ENCODE assay signal across 19 cellular contexts in the genomic region with DNA sequence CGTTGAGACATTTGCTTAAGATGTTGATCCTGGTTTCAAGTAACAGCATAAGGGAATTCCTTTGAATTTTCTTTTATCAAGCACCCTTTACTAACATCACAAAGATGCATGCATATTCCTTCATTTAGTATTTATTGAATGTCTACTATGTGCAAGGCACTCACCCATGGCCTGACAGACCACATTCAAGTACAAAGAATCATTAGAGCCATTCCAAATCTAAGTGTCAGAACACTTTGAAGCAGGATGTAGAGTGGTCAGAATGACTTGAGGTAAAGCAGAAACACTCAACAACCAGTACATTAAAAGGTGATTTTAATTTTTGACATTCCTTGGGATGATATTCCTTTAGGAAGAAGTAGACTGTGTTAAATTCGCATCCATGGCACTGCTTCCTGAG. TPM values are rescaled to one million over a fixed set of nuclear protein-coding genes. Genes with fewer than 3 reads are reported as not detected.
A peak's percentile ranks its signal among the peaks of the same experiment; 100 is the strongest.
DNase-seq lines count a peak whose midpoint lies in the region; ATAC-seq, FAIRE-seq and TF ChIP-seq lines count a peak whose summit lies in the region.
"Had no signal": no experiment of that assay in that cellular context is flagged by ENCODE, and none has a peak within 500 bp of the region (broad histone marks: within the 10 kb centered on the region; RNA-seq: fewer than 3 reads in every experiment).

No MANE protein-coding gene starts in this region.

- no peak overlapping the region for H3K14ac ChIP-seq in H9 (ENCODE audit: insufficient read depth, low read length)

- no peak overlapping the region for H2BK20ac ChIP-seq in H9 (ENCODE audit: low read depth, low read length, poor library complexity, severe bottlenecking)

- no peak overlapping the region for H3K23ac ChIP-seq in H9 (ENCODE audit: insufficient read length, low read depth, low read length)

- TF ChIP-seq CTCF in A549 (IDR thresholded peaks at IDR 0.05) (no peak), H9 (conservative IDR thresholded peaks at IDR 0.05) (no peak), neutrophil (IDR thresholded peaks at IDR 0.05) (no peak), esophagus muscularis mucosa (IDR thresholded peaks at IDR 0.05) (no peak)
- TF ChIP-seq CTCF in CD4-positive, alpha-beta T cell (IDR thresholded peaks at IDR 0.05), result no peak

- no peak overlapping the region for H3K56ac ChIP-seq in H9 (ENCODE audit: insufficient read length, low read depth, low read length)

- no peak overlapping the region for H3K27ac ChIP-seq in A549
- H3K27ac ChIP-seq in CD4-positive, alpha-beta T cell (ENCODE audit: low read depth, low read length), result no peak overlapping the region
- H3K27ac ChIP-seq in H9 (ENCODE audit: insufficient read length, low read depth, low read length), result no peak overlapping the region
- peak overlapping the region; percentile 9 for H3K27ac ChIP-seq in neutrophil
- H3K27ac ChIP-seq in esophagus muscularis mucosa (replicated peaks in 1 of 4), result no peak overlapping the region
- H3K27ac ChIP-seq: BLaER1, GM23248, KMS-11 had no signal

- no peaks in the 10 kb centered on the region for H4K20me1 ChIP-seq in H9 (ENCODE audit: control insufficient read depth, insufficient read depth, insufficient read length)
- H4K20me1 ChIP-seq: BLaER1 had no signal

- no peaks in the 10 kb centered on the region for H3K23me2 ChIP-seq in H9 (ENCODE audit: insufficient read length, low read depth, low read length, poor library complexity, severe bottlenecking)

- H3K79me1 ChIP-seq in H9 (ENCODE audit: insufficient read depth, low read depth, low read length, poor library complexity, severe bottlenecking), result no peaks in the 10 kb centered on the region

- peak overlapping the region; percentile 27 for H3K27ac Mint-ChIP-seq in CD4-positive, alpha-beta T cell
- 0 out of 7 replicates have a peak overlapping the region, but pooled peaks of 2 of the 3 experiments have one; percentile 12 to 24 for H3K27ac Mint-ChIP-seq in H9

- H2BK120ac ChIP-seq in H9 (ENCODE audit: low read depth, low read length, poor library complexity, severe bottlenecking), result no peak overlapping the region

- H3K18ac ChIP-seq in H9 (ENCODE audit: insufficient read length, low read depth, low read length), result no peak overlapping the region

- H3K4me2 ChIP-seq in A549 (no peak overlapping the region), H9 (ENCODE audit: insufficient read depth, insufficient read length, low read length) (no peak overlapping the region)
- H3K4me2 ChIP-seq: BLaER1, KMS-11 had no signal

- CTCF ChIA-PET in A549 (lab: Yijun Ruan, JAX), result interaction anchor here (0.8 kb wide), 1 partner anchor 36 kb away, joined by 3 read pairs; no protein-coding TSS in a partner anchor
- CTCF ChIA-PET in CD4-positive, alpha-beta T cell (lab: Charles Lee), result no interaction called here

- H4K5ac ChIP-seq in H9 (ENCODE audit: insufficient read length, low read depth, low read length), result no peak overlapping the region

- H3K36me3 ChIP-seq in neutrophil, result peaks cover 48% of the 10 kb centered on the region
- H3K36me3 ChIP-seq in esophagus muscularis mucosa, result peaks cover 25 to 39% (median 30%) of the 10 kb centered on the region in 4 donors

- peaks cover 23% of the 10 kb centered on the region for H3K4me1 Mint-ChIP-seq in CD4-positive, alpha-beta T cell (ENCODE audit: low read depth)
- H3K4me1 Mint-ChIP-seq in H9, result peaks cover 2 to 5% of the 10 kb centered on the region in 2 experiments; a peak in 2 of 4 replicates

- H2AK5ac ChIP-seq in H9 (ENCODE audit: insufficient read length, low read length), result no peak overlapping the region

- H3K9ac ChIP-seq in H9 (ENCODE audit: extremely low read depth, insufficient read length, low read length), result no peak overlapping the region
- H3K9ac ChIP-seq: BLaER1, GM23248, KMS-11 had no signal

- H4K91ac ChIP-seq in H9 (ENCODE audit: insufficient read length, low read depth, low read length), result no peak overlapping the region

- H3K4ac ChIP-seq in H9 (ENCODE audit: low read depth, low read length), result no peak overlapping the region

- no peak overlapping the region for H3T11ph ChIP-seq in H9 (ENCODE audit: low read length)

- no peak overlapping the region for H2BK15ac ChIP-seq in H9 (ENCODE audit: low read depth, low read length)

- TF ChIP-seq EP300 in A549 (IDR thresholded peaks at IDR 0.05), result no peak
- TF ChIP-seq EP300 in esophagus muscularis mucosa (IDR thresholded peaks at IDR 0.05), result no peak

- TF ChIP-seq RAD21 in A549 (conservative IDR thresholded peaks at IDR 0.05 in 1 of 2, IDR thresholded peaks at IDR 0.05 in 1 of 2), result no peak

- no peaks in the 10 kb centered on the region for H3K9me3 ChIP-seq in A549
- H3K9me3 ChIP-seq in CD4-positive, alpha-beta T cell (ENCODE audit: control insufficient read depth, low read length), result no peaks in the 10 kb centered on the region
- H3K9me3 ChIP-seq in H9 (ENCODE audit: control insufficient read depth, low read depth, low read length), result no peaks in the 10 kb centered on the region
- no peaks in the 10 kb centered on the region for H3K9me3 ChIP-seq in neutrophil
- H3K9me3 ChIP-seq in esophagus muscularis mucosa, result no peaks in the 10 kb centered on the region
- H3K9me3 ChIP-seq: BLaER1 had no signal

- no peak for DNase-seq in A549 (ENCODE audit: low read depth in 1 of 2, low spot score in 1 of 2)
- no peak for DNase-seq in CD4-positive, alpha-beta T cell
- no peak for DNase-seq in H9
- no peak for DNase-seq in esophagus muscularis mucosa (ENCODE audit: extremely low spot score)
- DNase-seq: Calu3; CD8-positive, alpha-beta T cell; DMS79 treated with DMSO at 0.1 percent for 48 hours; EL; GM23248; H7 had no signal

- POLR2A ChIA-PET in A549 (lab: Yijun Ruan, JAX), result no interaction called here
- POLR2A ChIA-PET in CD4-positive, alpha-beta T cell (lab: Charles Lee), result interaction anchor here (0.6 to 1.0 kb wide), 2 partner anchors 10 to 15 kb away, joined by 3 read pairs; no protein-coding TSS in a partner anchor

- intact Hi-C loops in CD4-positive, alpha-beta T cell (cut with DNase I, micrococcal nuclease), result no loop called here
- intact Hi-C loops in esophagus muscularis mucosa (cut with DNase I), result no loop called here

- H3K79me2 ChIP-seq in H9 (ENCODE audit: insufficient read depth, low read length), result no peaks in the 10 kb centered on the region

- no peaks in the 10 kb centered on the region for H3K9me3 Mint-ChIP-seq in CD4-positive, alpha-beta T cell
- no peaks in the 10 kb centered on the region for H3K9me3 Mint-ChIP-seq in H9
- H3K9me3 Mint-ChIP-seq: CD14-positive monocyte; CD8-positive, alpha-beta T cell had no signal

- H2BK12ac ChIP-seq in H9 (ENCODE audit: insufficient read length, low read depth, low read length), result no peak overlapping the region

- ATAC-seq in A549, result no peak
- no peak for ATAC-seq in CD4-positive, alpha-beta T cell (ENCODE audit: poor library complexity)
- no peak for ATAC-seq in HG03159 (IDR thresholded peaks at IDR 0.05; ENCODE audit: unreplicated experiment)
- ATAC-seq in GM19397 (IDR thresholded peaks at IDR 0.05; ENCODE audit: unreplicated experiment), result no peak
- ATAC-seq: CD8-positive, alpha-beta T cell; GM12878 had no signal

- peak; percentile 49 for FAIRE-seq in A549 (lab: Jason Lieb, UNC)
- FAIRE-seq: A204.1, GM12878, GM19239 had no signal

- peaks cover 70% of the 10 kb centered on the region for H3K36me3 Mint-ChIP-seq in CD4-positive, alpha-beta T cell (ENCODE audit: low read depth)
- peaks cover 0 to 28% (median 16%) of the 10 kb centered on the region in 3 experiments; a peak in 6 of 7 replicates for H3K36me3 Mint-ChIP-seq in H9 (ENCODE audit: insufficient read depth in 1 of 3, low read depth in 3 of 3)

- TF ChIP-seq POLR2A in A549 (IDR thresholded peaks at IDR 0.05; ENCODE audit: low read length), result no peak
- TF ChIP-seq POLR2A in esophagus muscularis mucosa (IDR thresholded peaks at IDR 0.05; ENCODE audit: low read depth), result no peak

- no peak overlapping the region for H4K8ac ChIP-seq in H9 (replicated peaks; ENCODE audit: insufficient read length, low read depth, low read length)

- H3K4me3 ChIP-seq in A549 (no peak overlapping the region), neutrophil (ENCODE audit: low read depth in 1 of 2, low read length in 1 of 2) (no peak overlapping the region), esophagus muscularis mucosa (no peak overlapping the region)
- H3K4me3 ChIP-seq: BLaER1, GM12878, GM23248 had no signal

- H2BK5ac ChIP-seq in H9 (ENCODE audit: insufficient read length, low read length), result no peak overlapping the region

- no peak overlapping the region for H2AFZ ChIP-seq in H9 (ENCODE audit: low read length)
- H2AFZ ChIP-seq: GM23248 had no signal

- 79% methylated on average over 2 of the region's 2 CpGs for WGBS in A549 (ENCODE audit: missing lambda C conversion rate)
- WGBS in H9 (ENCODE audit: extremely low coverage, insufficient read length, low lambda C conversion rate), result no CpG with 5 or more reads among the region's 2 CpGs
- WGBS in esophagus muscularis mucosa, result 92% methylated on average over 2 of the region's 2 CpGs

- no peak overlapping the region for H3K4me3 Mint-ChIP-seq in CD4-positive, alpha-beta T cell
- H3K4me3 Mint-ChIP-seq in H9, result no peak overlapping the region
- H3K4me3 Mint-ChIP-seq: CD14-positive monocyte; CD8-positive, alpha-beta T cell had no signal

- H3K27me3 Mint-ChIP-seq in CD4-positive, alpha-beta T cell, result no peaks in the 10 kb centered on the region
- no peaks in the 10 kb centered on the region for H3K27me3 Mint-ChIP-seq in H9 (ENCODE audit: low read depth)

- peaks cover 7% of the 10 kb centered on the region; the same call in 1 of the 3 replicates for H3K4me1 ChIP-seq in A549
- H3K4me1 ChIP-seq in H9 (ENCODE audit: insufficient read depth, low read length), result no peaks in the 10 kb centered on the region
- H3K4me1 ChIP-seq in neutrophil (ENCODE audit: control insufficient read depth in 1 of 2, insufficient read depth in 1 of 2, low read depth in 1 of 2, low read length in 1 of 2), result peaks cover 3 to 6% of the 10 kb centered on the region in 2 experiments
- H3K4me1 ChIP-seq in esophagus muscularis mucosa, result peaks cover 6 to 9% (median 6%) of the 10 kb centered on the region in 4 donors

- no peaks in the 10 kb centered on the region for H3K27me3 ChIP-seq in CD4-positive, alpha-beta T cell (ENCODE audit: control insufficient read depth, insufficient read depth, low read length)
- H3K27me3 ChIP-seq in H9 (ENCODE audit: insufficient read depth, low read length) (no peaks in the 10 kb centered on the region), neutrophil (no peaks in the 10 kb centered on the region), esophagus muscularis mucosa (no peaks in the 10 kb centered on the region)
- H3K27me3 ChIP-seq: BLaER1 had no signal

RNA-seq across cellular contexts. Expression of a gene that starts 6.0 kb away (rescaled TPM):
- polyA plus RNA-seq in A549 (2011; rRNA removed) (9.0 and 10.2 TPM in 2 replicates), A549 (2017; fragmentation: RNase III; extraction: RNeasy Plus Mini Kit Qiagen cat#74134 plus additional on column Dnase treatment) (5.1 to 5.9 TPM (median 5.9 TPM) in 3 replicates)
- 1.4 and 1.8 TPM in 2 replicates for polyA plus RNA-seq in A549 (2012; cell fraction: cytosol; rRNA removed)
- polyA plus RNA-seq in A549 (2012; cell fraction: nucleus; rRNA removed), result 0.62 and 1.1 TPM in 2 replicates
- polyA minus RNA-seq in A549 (2011; rRNA and poly(A)+ RNA removed), result 4.1 and 4.6 TPM in 2 replicates
- total RNA-seq in CD4-positive, alpha-beta T cell, result 1 to 10 TPM; 2.3 to 2.4 TPM
- total RNA-seq in H9 (2021) (3.2 and 3.7 TPM in 2 replicates), esophagus muscularis mucosa (1 to 10 TPM; 2.5 to 3.3 (median 3.0) TPM)

RNA-seq across cellular contexts. Expression of a gene that starts 37.9 kb away (rescaled TPM):
- polyA plus RNA-seq in A549 (2011; rRNA removed), result 61.1 and 64.8 TPM in 2 replicates
- polyA plus RNA-seq in A549 (2012; cell fraction: cytosol; rRNA removed), result 20.6 and 27.1 TPM in 2 replicates
- 8.3 and 9.6 TPM in 2 replicates for polyA plus RNA-seq in A549 (2012; cell fraction: nucleus; rRNA removed)
- polyA plus RNA-seq in A549 (2017; fragmentation: RNase III; extraction: RNeasy Plus Mini Kit Qiagen cat#74134 plus additional on column Dnase treatment), result 40.7 to 43.5 TPM (median 41.8 TPM) in 3 replicates
- 4.3 and 6.5 TPM in 2 replicates for polyA minus RNA-seq in A549 (2011; rRNA and poly(A)+ RNA removed)
- total RNA-seq in CD4-positive, alpha-beta T cell, result 10 to 100 TPM; 32.8 to 34.6 TPM
- 78.5 and 87.6 TPM in 2 replicates for total RNA-seq in H9 (2021)
- 10 to 100 TPM; 28.2 to 42.7 (median 32.6) TPM for total RNA-seq in esophagus muscularis mucosa

RNA-seq across cellular contexts. Expression of a gene that starts 38.8 kb away (rescaled TPM):
- polyA plus RNA-seq in A549 (2011; rRNA removed), result 31.3 and 51.6 TPM in 2 replicates
- polyA plus RNA-seq in A549 (2012; cell fraction: cytosol; rRNA removed), result 14.9 and 16.8 TPM in 2 replicates
- polyA plus RNA-seq in A549 (2012; cell fraction: nucleus; rRNA removed), result 3.2 and 5.6 TPM in 2 replicates
- 48.1 to 62.5 TPM (median 54.1 TPM) in 3 replicates for polyA plus RNA-seq in A549 (2017; fragmentation: RNase III; extraction: RNeasy Plus Mini Kit Qiagen cat#74134 plus additional on column Dnase treatment)
- polyA minus RNA-seq in A549 (2011; rRNA and poly(A)+ RNA removed), result 6.2 and 8.1 TPM in 2 replicates
- 10 to 100 TPM; 12.4 to 17.5 TPM for total RNA-seq in CD4-positive, alpha-beta T cell
- total RNA-seq in H9 (2021), result 79.2 and 80.6 TPM in 2 replicates
- 10 to 100 TPM in 3 of 4 donors, 1 to 10 TPM in 1; 6.4 to 21.6 (median 12.7) TPM for total RNA-seq in esophagus muscularis mucosa
